In genomic region chr16:79601978-79602609, GRCh38 we compare ENCODE assay signal across 8 cellular contexts. TPM values are rescaled to one million over a fixed set of nuclear protein-coding genes. Genes with fewer than 3 reads are reported as not detected.
DNase-seq lines count a peak whose midpoint lies in the region; ATAC-seq lines count a peak whose summit lies in the region.

No MANE protein-coding gene starts in this region.

- no peaks in the 10 kb centered on the region for H3K9me3 Mint-ChIP-seq in activated CD4-positive, alpha-beta T cell treated with anti-CD3 and anti-CD28 coated beads for 36 hours (ENCODE audit: low read depth)

- peak overlapping the region; percentile 84 for H3K4me3 Mint-ChIP-seq in activated CD4-positive, alpha-beta T cell treated with anti-CD3 and anti-CD28 coated beads for 36 hours

- POLR2A ChIA-PET in activated CD4-positive, alpha-beta T cell treated with anti-CD3 and anti-CD28 coated beads for 36 hours (lab: Charles Lee), result interaction anchor here (0.6 to 2.1 kb wide), 9 partner anchors 15 to 1116 kb away, joined by 3 to 15 read pairs (median 5); no protein-coding TSS in a partner anchor

- DNase-seq in SIG-M5 treated with dmso at 0.1 percent for 504 hours (lab: John Stamatoyannopoulos, UW; ENCODE audit: unreplicated experiment) (peak; percentile 59), SIG-M5 (lab: John Stamatoyannopoulos, UW) (no peak), NCI-H2171 (lab: John Stamatoyannopoulos, UW) (peak; percentile 49), dedifferentiated amniotic fluid mesenchymal stem cell (ENCODE audit: extremely low spot score) (peak; percentile 53), left colon (peak; percentile 74 to 85)
- DNase-seq in activated CD4-positive, alpha-beta T cell treated with anti-CD3 and anti-CD28 coated beads for 36 hours, result peak; percentile 92
- peak; percentile 68 to 71 for DNase-seq in stimulated activated CD4-positive, alpha-beta T cell treated with anti-CD3 and anti-CD28 coated beads, Interleukin-1b, Interleukin-23, amount 100 ng/mL, for 1 hour (ENCODE audit: low read depth in 2 of 2)

- intact Hi-C loops in activated CD4-positive, alpha-beta T cell treated with anti-CD3 and anti-CD28 coated beads for 36 hours (cut with DNase I, micrococcal nuclease), result loop anchor here (1.0 to 10.0 kb wide), 22 partner anchors 26 to 1845 kb away; no protein-coding TSS in a partner anchor
- intact Hi-C loops in left colon (cut with DNase I, micrococcal nuclease), result no loop called here

- ATAC-seq in activated CD4-positive, alpha-beta T cell treated with anti-CD3 and anti-CD28 coated beads for 36 hours, result peak; percentile 14
- ATAC-seq in left colon (peak; percentile 38), GM21515 (IDR thresholded peaks at IDR 0.05; ENCODE audit: unreplicated experiment) (no peak)

- H3K36me3 Mint-ChIP-seq in activated CD4-positive, alpha-beta T cell treated with anti-CD3 and anti-CD28 coated beads for 36 hours (ENCODE audit: low read depth), result peaks cover 18% of the 10 kb centered on the region

- H3K4me1 Mint-ChIP-seq in activated CD4-positive, alpha-beta T cell treated with anti-CD3 and anti-CD28 coated beads for 36 hours, result peaks cover 32% of the 10 kb centered on the region

- H3K27ac Mint-ChIP-seq in activated CD4-positive, alpha-beta T cell treated with anti-CD3 and anti-CD28 coated beads for 36 hours, result peak overlapping the region; percentile 92

- CTCF ChIA-PET in activated CD4-positive, alpha-beta T cell treated with anti-CD3 and anti-CD28 coated beads for 36 hours (lab: Charles Lee), result interaction anchor here (0.5 to 2.7 kb wide), 37 partner anchors 8 to 1476 kb away, joined by 3 to 16 read pairs (median 3); no protein-coding TSS in a partner anchor

- peaks cover 24% of the 10 kb centered on the region for H3K27me3 Mint-ChIP-seq in activated CD4-positive, alpha-beta T cell treated with anti-CD3 and anti-CD28 coated beads for 36 hours

RNA-seq across cellular contexts. Expression of gene MAF, which starts 1.6 kb away (rescaled TPM):
- 10 to 100 TPM; 66.9 to 71.4 TPM for total RNA-seq in activated CD4-positive, alpha-beta T cell treated with anti-CD3 and anti-CD28 coated beads for 36 hours
- 10 to 100 TPM; 11.7 to 30.3 TPM for total RNA-seq in left colon

Comparison
In these comparisons a context has a peak if more than half of its experiments do, and no peak if none do; other contexts are left out.
1. intact Hi-C loops: an anchor here in activated CD4-positive, alpha-beta T cell treated with anti-CD3 and anti-CD28 coated beads for 36 hours (1.0 to 10.0 kb wide); none called in left colon.